ENCODE assay signal across 13 cellular contexts in the genomic region with DNA sequence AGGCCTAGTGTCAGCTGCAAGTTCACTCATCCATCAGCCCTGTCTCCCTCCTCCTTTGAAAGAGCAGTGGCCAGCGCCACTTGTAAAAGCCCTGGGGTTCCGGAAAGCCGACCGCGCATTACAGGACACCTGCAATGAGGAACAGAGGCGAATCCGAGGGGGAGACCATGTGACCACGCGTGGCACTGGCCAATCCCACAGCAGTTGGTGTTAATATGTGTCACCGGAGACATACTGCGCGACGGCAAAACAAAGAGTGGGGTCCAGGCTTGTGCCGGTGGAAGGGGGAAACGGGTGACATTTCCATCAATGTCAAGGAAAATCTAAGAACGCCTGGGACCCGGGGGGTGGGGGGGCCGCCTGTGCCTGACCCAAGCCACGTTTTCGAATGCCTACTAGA.
"Had no signal": no experiment of that assay in that cellular context is flagged by ENCODE, and none has a peak within 500 bp of the region (broad histone marks: within the 10 kb centered on the region; RNA-seq: fewer than 3 reads in every experiment).

No MANE protein-coding gene starts in this region.

- H3K4me1 Mint-ChIP-seq: activated CD4-positive, alpha-beta T cell treated with anti-CD3 and anti-CD28 coated beads, Interleukin-2, amount 10 ng/mL, durations not matched to agents 24 days and 14 days; activated T-helper 17 cell treated with anti-CD3 and anti-CD28 coated beads, Interleukin-2, amount 50 U/mL, for 72 hours had no signal

- H3K27me3 Mint-ChIP-seq: activated CD4-positive, alpha-beta T cell treated with anti-CD3 and anti-CD28 coated beads, Interleukin-2, amount 10 ng/mL, durations not matched to agents 24 days and 14 days; activated T-helper 17 cell treated with anti-CD3 and anti-CD28 coated beads, Interleukin-2, amount 50 U/mL, for 72 hours; progenitor cell of endocrine pancreas had no signal

- H3K4me1 ChIP-seq: body of pancreas, colonic mucosa, gastroesophageal sphincter, heart left ventricle, left ventricle myocardium inferior, stomach had no signal

- DNase-seq: activated CD4-positive, alpha-beta T cell treated with anti-CD3 and anti-CD28 coated beads, Interleukin-2, amount 10 ng/mL, durations not matched to agents 24 days and 14 days; activated naive CD4-positive, alpha-beta T cell treated with Interleukin-2 at 50 U/mL for 16 hours; body of pancreas; central memory CD4-positive, alpha-beta T cell; colonic mucosa; left ventricle myocardium inferior; stimulated activated CD4-positive, alpha-beta T cell treated with anti-CD3 and anti-CD28 coated beads, Interleukin-4, amount 100 ng/mL, for 1 hour; stomach had no signal

- H3K27ac Mint-ChIP-seq: activated CD4-positive, alpha-beta T cell treated with anti-CD3 and anti-CD28 coated beads, Interleukin-2, amount 10 ng/mL, durations not matched to agents 24 days and 14 days; activated T-helper 17 cell treated with anti-CD3 and anti-CD28 coated beads, Interleukin-2, amount 50 U/mL, for 72 hours; progenitor cell of endocrine pancreas had no signal

- H3K4me3 ChIP-seq: body of pancreas, colonic mucosa, gastroesophageal sphincter, heart left ventricle, left ventricle myocardium inferior, skin epidermis, stomach had no signal

- H3K27ac ChIP-seq: body of pancreas, colonic mucosa, gastroesophageal sphincter, heart left ventricle, left ventricle myocardium inferior, skin epidermis, stomach had no signal

- ATAC-seq: activated T-helper 17 cell treated with anti-CD3 and anti-CD28 coated beads, Interleukin-2, amount 50 U/mL, for 72 hours; body of pancreas; gastroesophageal sphincter; heart left ventricle had no signal

- H3K27me3 ChIP-seq: body of pancreas, colonic mucosa, gastroesophageal sphincter, heart left ventricle, stomach had no signal

- H3K9me3 ChIP-seq: body of pancreas, colonic mucosa, heart left ventricle, left ventricle myocardium inferior had no signal

- H3K4me3 Mint-ChIP-seq: activated CD4-positive, alpha-beta T cell treated with anti-CD3 and anti-CD28 coated beads, Interleukin-2, amount 10 ng/mL, durations not matched to agents 24 days and 14 days; activated T-helper 17 cell treated with anti-CD3 and anti-CD28 coated beads, Interleukin-2, amount 50 U/mL, for 72 hours had no signal

- H3K36me3 ChIP-seq: colonic mucosa, gastroesophageal sphincter, heart left ventricle, left ventricle myocardium inferior, stomach had no signal
